19 cellular contexts compared by ENCODE assay signal in genomic region chr12:93587601-93588000, GRCh38.
"Had no signal": no experiment of that assay in that cellular context is flagged by ENCODE, and none has a peak within 500 bp of the region (broad histone marks: within the 10 kb centered on the region; RNA-seq: fewer than 3 reads in every experiment).

No MANE protein-coding gene starts in this region.

- H3K27me3 ChIP-seq: body of pancreas had no signal

- H3K9me3 ChIP-seq: body of pancreas, transverse colon had no signal

- H3K27ac ChIP-seq: body of pancreas, coronary artery, transverse colon had no signal

- H3K36me3 ChIP-seq: transverse colon had no signal

- ATAC-seq: body of pancreas, left colon, sciatic nerve, T-helper 17 cell had no signal

- H3K27ac Mint-ChIP-seq: activated CD4-positive, alpha-beta memory T cell treated with anti-CD3 and anti-CD28 coated beads, Interleukin-2, amount 10 ng/mL, durations not matched to agents 7 days and 5 days; activated T-helper 1 cell treated with anti-CD3 and anti-CD28 coated beads, Interleukin-12 subunit alpha, Interleukin-12 subunit beta, Interleukin-2, Interleukin-4 antibody, amounts not matched to agents 30 ng/mL and 10 ng/mL and 1 ng/mL, durations not matched to agents 14 hours and 24 hours and 36 hours; memory B cell; nephron progenitor cell; T-helper 17 cell had no signal

- H3K4me1 ChIP-seq: body of pancreas had no signal

- H3K36me3 Mint-ChIP-seq: memory B cell had no signal

- H3K9me3 Mint-ChIP-seq: activated CD4-positive, alpha-beta memory T cell treated with anti-CD3 and anti-CD28 coated beads, Interleukin-2, amount 10 ng/mL, durations not matched to agents 7 days and 5 days; activated T-helper 1 cell treated with anti-CD3 and anti-CD28 coated beads, Interleukin-12 subunit alpha, Interleukin-12 subunit beta, Interleukin-2, Interleukin-4 antibody, amounts not matched to agents 30 ng/mL and 10 ng/mL and 1 ng/mL, durations not matched to agents 14 hours and 24 hours and 36 hours; memory B cell; nephron progenitor cell had no signal

- DNase-seq: activated CD4-positive, alpha-beta memory T cell treated with anti-CD3 and anti-CD28 coated beads, Interleukin-2, amount 10 ng/mL, durations not matched to agents 7 days and 5 days; activated CD4-positive, alpha-beta T cell treated with anti-CD3 and anti-CD28 coated beads for 1 hour; activated CD8-positive, alpha-beta memory T cell treated with anti-CD3 and anti-CD28 coated beads, Interleukin-2, amount 50 U/mL, for 48 hours; activated naive CD4-positive, alpha-beta T cell treated with Interleukin-2 at 50 U/mL for 16 hours; body of pancreas; central memory CD4-positive, alpha-beta T cell; effector CD8-positive, alpha-beta T cell; foreskin melanocyte; left colon; nephron progenitor cell; stimulated activated CD4-positive, alpha-beta T cell treated with anti-CD3 and anti-CD28 coated beads, Interleukin-2, amount 100 ng/mL, for 24 hours; stimulated activated naive CD4-positive, alpha-beta T cell; substantia nigra; T-helper 17 cell; transverse colon had no signal

- H3K4me3 ChIP-seq: body of pancreas, coronary artery, transverse colon had no signal

- H3K4me3 Mint-ChIP-seq: activated CD4-positive, alpha-beta memory T cell treated with anti-CD3 and anti-CD28 coated beads, Interleukin-2, amount 10 ng/mL, durations not matched to agents 7 days and 5 days; activated T-helper 1 cell treated with anti-CD3 and anti-CD28 coated beads, Interleukin-12 subunit alpha, Interleukin-12 subunit beta, Interleukin-2, Interleukin-4 antibody, amounts not matched to agents 30 ng/mL and 10 ng/mL and 1 ng/mL, durations not matched to agents 14 hours and 24 hours and 36 hours; memory B cell; nephron progenitor cell; T-helper 17 cell had no signal
